24 cellular contexts compared by ENCODE assay signal in genomic region chr7:92064414-92065029, GRCh38.
DNase-seq lines count a peak whose midpoint lies in the region; ATAC-seq, FAIRE-seq and TF ChIP-seq lines count a peak whose summit lies in the region.
"Had no signal": no experiment of that assay in that cellular context is flagged by ENCODE, and none has a peak within 500 bp of the region (broad histone marks: within the 10 kb centered on the region; RNA-seq: fewer than 3 reads in every experiment).

No MANE protein-coding gene starts in this region.

- DNase-seq in HepG2 (ENCODE audit: low spot score) (no peak), colonic mucosa (no peak), mucosa of descending colon (no peak), trophoblast cell (no peak), NCI-H2081 (lab: John Stamatoyannopoulos, UW) (no peak), CD14-positive monocyte (ENCODE audit: low spot score) (no peak)
- DNase-seq in activated naive CD4-positive, alpha-beta T cell treated with Interleukin-2 at 50 U/mL for 16 hours = no peak
- DNase-seq: 8988T; AML-193; C1 segment of cervical spinal cord; CD8-positive, alpha-beta memory T cell; DMS53; GDM1; KBM-7; NCI-H1092 treated with DMSO at 0.1 percent for 48 hours; NCI-H1436 treated with DMSO at 0.1 percent for 48 hours; NCI-H2029; NCI-H226; NCI-H524; NCI-H82; SJCRH30 had no signal

- H3K9me3 Mint-ChIP-seq in CD14-positive monocyte = no peaks in the 10 kb centered on the region
- H3K9me3 Mint-ChIP-seq: CD8-positive, alpha-beta memory T cell had no signal

- peak overlapping the region in 1 of 7 donors; percentile 32 for H3K27ac Mint-ChIP-seq in CD14-positive monocyte
- H3K27ac Mint-ChIP-seq: CD8-positive, alpha-beta memory T cell had no signal

- H4K20me1 ChIP-seq in HepG2 (ENCODE audit: insufficient read depth, low read length) = no peaks in the 10 kb centered on the region

- H3K79me1 ChIP-seq in trophoblast cell (ENCODE audit: low read length) = no peaks in the 10 kb centered on the region

- BruUV-seq in HepG2 (replicated peaks; lab: Mats Ljungman, UMichigan) = no TSS peak

- H2AK5ac ChIP-seq in trophoblast cell (ENCODE audit: low read length) = no peak overlapping the region

- TF ChIP-seq EP300 in HepG2 (IDR thresholded peaks at IDR 0.05; ENCODE audit: low read depth in 2 of 2, low read length in 2 of 2) (no peak), HepG2 (CRISPR knock-in tag; IDR thresholded peaks at IDR 0.05; ENCODE audit: borderline replicate concordance) (no peak)

- no peak for TF ChIP-seq CTCF in liver (IDR thresholded peaks at IDR 0.05; ENCODE audit: low read depth, low read length, missing input control)
- TF ChIP-seq CTCF in HepG2 (CRISPR knock-in tag; IDR thresholded peaks at IDR 0.05) = no peak
- peak; percentile 9 for TF ChIP-seq CTCF in colonic mucosa (IDR thresholded peaks at IDR 0.05)
- no peak for TF ChIP-seq CTCF in mucosa of descending colon (IDR thresholded peaks at IDR 0.05)
- TF ChIP-seq CTCF in CD14-positive monocyte (IDR thresholded peaks at IDR 0.05) = no peak

- H4K12ac ChIP-seq in trophoblast cell (ENCODE audit: low read depth, low read length) = no peak overlapping the region

- peaks cover 46 to 54% of the 10 kb centered on the region in 2 donors for H3K36me3 Mint-ChIP-seq in CD14-positive monocyte

- H3K14ac ChIP-seq in trophoblast cell (ENCODE audit: low read length) = no peak overlapping the region

- H3K4me2 ChIP-seq in HepG2 (ENCODE audit: low read depth, low read length) (no peak overlapping the region), trophoblast cell (ENCODE audit: low read length) (no peak overlapping the region)

- no peak overlapping the region for H3K18ac ChIP-seq in trophoblast cell (ENCODE audit: low read length)

- H3K27ac ChIP-seq in liver (ENCODE audit: low read depth in 1 of 2, low read length in 2 of 2) (peak overlapping the region in 1 of 2 donors; percentile 51), HepG2 (ENCODE audit: extremely low read length, insufficient read depth, low read length) (no peak overlapping the region), colonic mucosa (peak overlapping the region; percentile 46), trophoblast cell (ENCODE audit: low read depth, low read length) (no peak overlapping the region)
- H3K27ac ChIP-seq: SJCRH30 had no signal

- H3K9ac ChIP-seq in liver (ENCODE audit: low read depth in 1 of 2, low read length in 2 of 2) = peak overlapping the region in 1 of 2 donors; percentile 41
- H3K9ac ChIP-seq in HepG2 (ENCODE audit: insufficient read depth, low read depth, low read length) = no peak overlapping the region
- no peak overlapping the region for H3K9ac ChIP-seq in colonic mucosa (ENCODE audit: low read depth in 2 of 2, low read length in 2 of 2)
- H3K9ac ChIP-seq in trophoblast cell (ENCODE audit: low read length) = no peak overlapping the region

- H3K27me3 ChIP-seq in liver (ENCODE audit: control insufficient read depth in 4 of 4, insufficient read depth in 4 of 4, low read length in 3 of 4) = no peaks in the 10 kb centered on the region
- no peaks in the 10 kb centered on the region for H3K27me3 ChIP-seq in HepG2 (ENCODE audit: control insufficient read depth in 1 of 2, insufficient read depth in 2 of 2, low read length in 2 of 2)
- no peaks in the 10 kb centered on the region for H3K27me3 ChIP-seq in colonic mucosa
- H3K27me3 ChIP-seq in trophoblast cell (ENCODE audit: insufficient read depth, low read length) = no peaks in the 10 kb centered on the region
- H3K27me3 ChIP-seq: SJCRH30 had no signal

- no peak overlapping the region for H2BK12ac ChIP-seq in trophoblast cell (ENCODE audit: low read length)

- H3K4me3 Mint-ChIP-seq in CD14-positive monocyte = no peak overlapping the region
- H3K4me3 Mint-ChIP-seq: CD8-positive, alpha-beta memory T cell had no signal

- in situ Hi-C loops in HepG2 (cut with HindIII; ENCODE audit: extremely low pct_ligation_motif_present, low pct_unique_long_range_greater_than_20kb) = no loop called here

- ATAC-seq in HepG2 (no peak), mucosa of descending colon (peak; percentile 81)

- H3K9me3 ChIP-seq in liver (ENCODE audit: control insufficient read depth in 4 of 4, low read length in 3 of 4) (no peaks in the 10 kb centered on the region), HepG2 (ENCODE audit: low read length) (no peaks in the 10 kb centered on the region), colonic mucosa (no peaks in the 10 kb centered on the region), mucosa of descending colon (no peaks in the 10 kb centered on the region), trophoblast cell (ENCODE audit: insufficient read depth, low read depth, low read length) (no peaks in the 10 kb centered on the region)
- H3K9me3 ChIP-seq: SJCRH30 had no signal

- H3K36me3 ChIP-seq in liver (ENCODE audit: control insufficient read depth in 4 of 4, insufficient read depth in 3 of 4, low read depth in 1 of 4, low read length in 3 of 4) (peaks cover 0 to 16% (median 14%) of the 10 kb centered on the region in 4 donors), HepG2 (replicated peaks in 1 of 2; ENCODE audit: control insufficient read depth in 1 of 2, insufficient read depth in 2 of 2, low read length in 2 of 2) (peaks cover 0 to 26% of the 10 kb centered on the region in 2 experiments; a peak in 4 of 5 replicates), colonic mucosa (no peaks in the 10 kb centered on the region), mucosa of descending colon (ENCODE audit: low read depth) (no peaks in the 10 kb centered on the region), trophoblast cell (ENCODE audit: control insufficient read depth in 1 of 2, insufficient read depth in 2 of 2, low read length in 2 of 2) (no peaks in the 10 kb centered on the region)

- no peak overlapping the region for H4K8ac ChIP-seq in trophoblast cell (ENCODE audit: low read depth, low read length)

- H3K4ac ChIP-seq in trophoblast cell (ENCODE audit: low read depth, low read length) = no peak overlapping the region

- H3K27me3 Mint-ChIP-seq in CD14-positive monocyte (ENCODE audit: low read depth in 3 of 3) = no peaks in the 10 kb centered on the region
- H3K27me3 Mint-ChIP-seq: CD8-positive, alpha-beta memory T cell had no signal

- no peak overlapping the region for H3K4me3 ChIP-seq in liver (ENCODE audit: low read depth in 1 of 3, low read length in 3 of 3)
- H3K4me3 ChIP-seq in HepG2 (replicated peaks in 1 of 3; ENCODE audit: insufficient read depth in 1 of 3, low read depth in 2 of 3, low read length in 3 of 3) = no peak overlapping the region
- H3K4me3 ChIP-seq in colonic mucosa = no peak overlapping the region
- no peak overlapping the region for H3K4me3 ChIP-seq in mucosa of descending colon
- H3K4me3 ChIP-seq in trophoblast cell (ENCODE audit: low read depth, low read length) = no peak overlapping the region
- H3K4me3 ChIP-seq: SJCRH30 had no signal

- H3K79me2 ChIP-seq in HepG2 (ENCODE audit: insufficient read depth, low read length) (no peaks in the 10 kb centered on the region), trophoblast cell (ENCODE audit: control insufficient read depth, insufficient read depth, low read length, poor library complexity) (no peaks in the 10 kb centered on the region)

- POLR2A ChIA-PET in HepG2 (lab: Yijun Ruan, JAX) = no interaction called here

- H2BK120ac ChIP-seq in trophoblast cell (ENCODE audit: insufficient read depth, low read length, poor library complexity) = no peak overlapping the region

- FAIRE-seq in HepG2 (lab: Jason Lieb, UNC) = no peak
- FAIRE-seq: D721Med, GM18507 had no signal

- WGBS in liver = 29% methylated on average over 2 of the region's 2 CpGs
- 97% methylated on average over 2 of the region's 2 CpGs for WGBS in HepG2 (ENCODE audit: low lambda C conversion rate)
- WGBS in trophoblast cell (ENCODE audit: extremely low coverage, insufficient coverage, insufficient read length) = no CpG with 5 or more reads among the region's 2 CpGs

- H3K4me1 ChIP-seq in liver (ENCODE audit: control insufficient read depth in 4 of 4, insufficient read depth in 4 of 4, low read length in 3 of 4) (peaks cover 2 to 13% (median 5%) of the 10 kb centered on the region in 4 donors), HepG2 (ENCODE audit: insufficient read depth, low read length) (no peaks in the 10 kb centered on the region), colonic mucosa (no peaks in the 10 kb centered on the region), mucosa of descending colon (ENCODE audit: low read depth) (peaks cover 43% of the 10 kb centered on the region), trophoblast cell (ENCODE audit: control insufficient read depth in 1 of 2, insufficient read depth in 2 of 2, low read length in 2 of 2) (no peaks in the 10 kb centered on the region)
- H3K4me1 ChIP-seq: SJCRH30 had no signal

- TF ChIP-seq RAD21 in liver (IDR thresholded peaks at IDR 0.05) (peak in 1 of 2 donors; percentile 4), HepG2 (CRISPR knock-in tag; IDR thresholded peaks at IDR 0.05) (no peak)

- no peak overlapping the region for H3K23ac ChIP-seq in trophoblast cell (ENCODE audit: low read length)

- no peak overlapping the region for H2BK5ac ChIP-seq in trophoblast cell (ENCODE audit: low read depth, low read length, poor library complexity)

- intact Hi-C loops in HepG2 (cut with micrococcal nuclease; ENCODE audit: unreplicated experiment) = no loop called here
- intact Hi-C loops in colonic mucosa (cut with DNase I) = no loop called here
- intact Hi-C loops in mucosa of descending colon (cut with DNase I, micrococcal nuclease) = no loop called here
- intact Hi-C loops in CD14-positive monocyte (cut with micrococcal nuclease) = no loop called here

- H3K4me1 Mint-ChIP-seq in CD14-positive monocyte = peaks cover 7% of the 10 kb centered on the region
- H3K4me1 Mint-ChIP-seq: CD8-positive, alpha-beta memory T cell had no signal

- H2AFZ ChIP-seq in HepG2 (ENCODE audit: low read length) (no peak overlapping the region), trophoblast cell (ENCODE audit: insufficient read depth, low read length, poor library complexity) (no peak overlapping the region)

- CTCF ChIA-PET in HepG2 (lab: Yijun Ruan, JAX; ENCODE audit: low intra/inter-chr PET ratio, low total read pairs) = no interaction called here

- no peak for TF ChIP-seq POLR2A in HepG2 (IDR thresholded peaks at IDR 0.05; ENCODE audit: insufficient read depth in 1 of 2, low read depth in 2 of 2, low read length in 2 of 2)

- no peak overlapping the region for H4K91ac ChIP-seq in trophoblast cell (ENCODE audit: low read depth, low read length)

TF ChIP-seq in liver, 16 proteins besides CTCF, POLR2A, EP300 and RAD21:
- no peak for TF ChIP-seq FOXA1 (IDR thresholded peaks at IDR 0.05)
- peak; percentile 81 to 83 for TF ChIP-seq HNF4A (conservative IDR thresholded peaks at IDR 0.05)
TF ChIP-seq in liver: peak in this region for 1.
